17 cellular contexts compared by ENCODE assay signal in genomic region chr12:124458992-124459851, GRCh38.
DNase-seq lines count a peak whose midpoint lies in the region; ATAC-seq and TF ChIP-seq lines count a peak whose summit lies in the region.
"Had no signal": no experiment of that assay in that cellular context is flagged by ENCODE, and none has a peak within 500 bp of the region (broad histone marks: within the 10 kb centered on the region; RNA-seq: fewer than 3 reads in every experiment).

No MANE protein-coding gene starts in this region.

- H3K36me3 ChIP-seq in muscle layer of colon (ENCODE audit: insufficient read depth, low read length) (peaks cover 40% of the 10 kb centered on the region), stomach smooth muscle (ENCODE audit: control insufficient read depth in 2 of 2, insufficient read depth in 2 of 2, low read length in 2 of 2) (peaks cover 18 to 32% of the 10 kb centered on the region in 2 donors)

- no peak overlapping the region for H3K9ac ChIP-seq in muscle layer of colon (ENCODE audit: low read length)
- no peak overlapping the region for H3K9ac ChIP-seq in stomach smooth muscle (ENCODE audit: low read length in 2 of 2)
- H3K9ac ChIP-seq: parathyroid adenoma had no signal

- H3K4me3 ChIP-seq in muscle layer of colon (ENCODE audit: low read depth in 1 of 2, low read length in 2 of 2) (no peak overlapping the region), stomach smooth muscle (ENCODE audit: low read length in 2 of 2) (no peak overlapping the region)
- H3K4me3 ChIP-seq: A549, SJCRH30 had no signal

- CTCF ChIA-PET in activated CD8-positive, alpha-beta T cell treated with anti-CD3 and anti-CD28 coated beads, Interleukin-2, amount 10 ng/mL, durations not matched to agents 7 days and 5 days (lab: Charles Lee) = no interaction called here
- CTCF ChIA-PET in activated CD8-positive, alpha-beta T cell treated with anti-CD3 and anti-CD28 coated beads for 36 hours (lab: Charles Lee) = no interaction called here

- peak overlapping the region; percentile 74 for H3K27ac Mint-ChIP-seq in activated CD8-positive, alpha-beta T cell treated with anti-CD3 and anti-CD28 coated beads, Interleukin-2, amount 10 ng/mL, durations not matched to agents 7 days and 5 days
- H3K27ac Mint-ChIP-seq in activated CD8-positive, alpha-beta T cell treated with anti-CD3 and anti-CD28 coated beads for 36 hours = no peak overlapping the region
- peak overlapping the region; percentile 11 for H3K27ac Mint-ChIP-seq in activated T-helper 2 cell treated with anti-CD3 and anti-CD28 coated beads, Interferon-gamma antibody, Interleukin-2, Interleukin-4, amounts not matched to agents 10 μg/mL and 5 μg/mL and 100 μg/mL, durations not matched to agents 14 hours and 24 hours and 36 hours

- H3K4me1 ChIP-seq in muscle layer of colon (ENCODE audit: insufficient read depth, low read length) = peaks cover 60% of the 10 kb centered on the region
- peaks cover 51% of the 10 kb centered on the region for H3K4me1 ChIP-seq in stomach smooth muscle (ENCODE audit: control insufficient read depth, insufficient read depth, low read length)
- H3K4me1 ChIP-seq: parathyroid adenoma had no signal

- H3K4me1 Mint-ChIP-seq in activated CD8-positive, alpha-beta T cell treated with anti-CD3 and anti-CD28 coated beads, Interleukin-2, amount 10 ng/mL, durations not matched to agents 7 days and 5 days (ENCODE audit: low read depth) = peaks cover 61% of the 10 kb centered on the region
- H3K4me1 Mint-ChIP-seq in activated CD8-positive, alpha-beta T cell treated with anti-CD3 and anti-CD28 coated beads for 36 hours (ENCODE audit: low read depth) = peaks cover 41% of the 10 kb centered on the region
- H3K4me1 Mint-ChIP-seq in activated T-helper 2 cell treated with anti-CD3 and anti-CD28 coated beads, Interferon-gamma antibody, Interleukin-2, Interleukin-4, amounts not matched to agents 10 μg/mL and 5 μg/mL and 100 μg/mL, durations not matched to agents 14 hours and 24 hours and 36 hours (ENCODE audit: low read depth) = peaks cover 40% of the 10 kb centered on the region

- POLR2A ChIA-PET in activated CD8-positive, alpha-beta T cell treated with anti-CD3 and anti-CD28 coated beads, Interleukin-2, amount 10 ng/mL, durations not matched to agents 7 days and 5 days (lab: Charles Lee) = no interaction called here
- POLR2A ChIA-PET in activated CD8-positive, alpha-beta T cell treated with anti-CD3 and anti-CD28 coated beads for 36 hours (lab: Charles Lee) = no interaction called here

- no peaks in the 10 kb centered on the region for H3K9me3 Mint-ChIP-seq in activated CD8-positive, alpha-beta T cell treated with anti-CD3 and anti-CD28 coated beads, Interleukin-2, amount 10 ng/mL, durations not matched to agents 7 days and 5 days (ENCODE audit: insufficient read depth)
- peaks cover 2% of the 10 kb centered on the region for H3K9me3 Mint-ChIP-seq in activated CD8-positive, alpha-beta T cell treated with anti-CD3 and anti-CD28 coated beads for 36 hours
- peaks cover under 1% of the 10 kb centered on the region for H3K9me3 Mint-ChIP-seq in activated T-helper 2 cell treated with anti-CD3 and anti-CD28 coated beads, Interferon-gamma antibody, Interleukin-2, Interleukin-4, amounts not matched to agents 10 μg/mL and 5 μg/mL and 100 μg/mL, durations not matched to agents 14 hours and 24 hours and 36 hours

- intact Hi-C loops in activated CD8-positive, alpha-beta T cell treated with anti-CD3 and anti-CD28 coated beads for 36 hours (cut with micrococcal nuclease) = loop anchor here (10.0 kb wide), 2 partner anchors 86 to 306 kb away; no protein-coding TSS in a partner anchor
- intact Hi-C loops in activated T-helper 2 cell treated with anti-CD3 and anti-CD28 coated beads, Interferon-gamma antibody, Interleukin-2, Interleukin-4, amounts not matched to agents 10 μg/mL and 5 μg/mL and 100 μg/mL, durations not matched to agents 14 hours and 24 hours and 36 hours (cut with micrococcal nuclease) = loop anchor here (5.0 to 10.0 kb wide), 3 partner anchors 33 to 313 kb away; no protein-coding TSS in a partner anchor

- ATAC-seq in activated CD8-positive, alpha-beta T cell treated with anti-CD3 and anti-CD28 coated beads, Interleukin-2, amount 10 ng/mL, durations not matched to agents 7 days and 5 days = no peak
- no peak for ATAC-seq in activated CD8-positive, alpha-beta T cell treated with anti-CD3 and anti-CD28 coated beads for 36 hours
- ATAC-seq in GM18868 (IDR thresholded peaks at IDR 0.05; ENCODE audit: unreplicated experiment) (no peak), omental fat pad (ENCODE audit: low FRiP score) (no peak)
- ATAC-seq: A549 had no signal

- no peak overlapping the region for H3K4me3 Mint-ChIP-seq in activated CD8-positive, alpha-beta T cell treated with anti-CD3 and anti-CD28 coated beads, Interleukin-2, amount 10 ng/mL, durations not matched to agents 7 days and 5 days
- no peak overlapping the region for H3K4me3 Mint-ChIP-seq in activated CD8-positive, alpha-beta T cell treated with anti-CD3 and anti-CD28 coated beads for 36 hours
- H3K4me3 Mint-ChIP-seq in activated T-helper 2 cell treated with anti-CD3 and anti-CD28 coated beads, Interferon-gamma antibody, Interleukin-2, Interleukin-4, amounts not matched to agents 10 μg/mL and 5 μg/mL and 100 μg/mL, durations not matched to agents 14 hours and 24 hours and 36 hours (ENCODE audit: low read depth) = no peak overlapping the region

- no peak for TF ChIP-seq CTCF in activated CD8-positive, alpha-beta T cell treated with anti-CD3 and anti-CD28 coated beads for 36 hours (IDR thresholded peaks at IDR 0.05)
- no peak for TF ChIP-seq CTCF in omental fat pad (IDR thresholded peaks at IDR 0.05)

- H3K36me3 Mint-ChIP-seq in activated CD8-positive, alpha-beta T cell treated with anti-CD3 and anti-CD28 coated beads, Interleukin-2, amount 10 ng/mL, durations not matched to agents 7 days and 5 days (ENCODE audit: low read depth) = peaks cover 39% of the 10 kb centered on the region
- H3K36me3 Mint-ChIP-seq in activated CD8-positive, alpha-beta T cell treated with anti-CD3 and anti-CD28 coated beads for 36 hours (ENCODE audit: low read depth) = peaks cover 42% of the 10 kb centered on the region
- peaks cover 53% of the 10 kb centered on the region for H3K36me3 Mint-ChIP-seq in activated T-helper 2 cell treated with anti-CD3 and anti-CD28 coated beads, Interferon-gamma antibody, Interleukin-2, Interleukin-4, amounts not matched to agents 10 μg/mL and 5 μg/mL and 100 μg/mL, durations not matched to agents 14 hours and 24 hours and 36 hours (ENCODE audit: low read depth)

- H3K27ac ChIP-seq in muscle layer of colon (ENCODE audit: low read depth, low read length) (peak overlapping the region; percentile 85), stomach smooth muscle (ENCODE audit: low read length) (peak overlapping the region; percentile 74)
- H3K27ac ChIP-seq: A549, parathyroid adenoma, SJCRH30 had no signal

- no peak for DNase-seq in activated CD8-positive, alpha-beta T cell treated with anti-CD3 and anti-CD28 coated beads, Interleukin-2, amount 10 ng/mL, durations not matched to agents 7 days and 5 days
- DNase-seq in activated CD8-positive, alpha-beta T cell treated with anti-CD3 and anti-CD28 coated beads for 36 hours = no peak
- DNase-seq in activated T-helper 2 cell treated with anti-CD3 and anti-CD28 coated beads, Interferon-gamma antibody, Interleukin-2, Interleukin-4, amounts not matched to agents 10 μg/mL and 5 μg/mL and 100 μg/mL, durations not matched to agents 14 hours and 24 hours and 36 hours (ENCODE audit: low spot score) = no peak
- DNase-seq in NAMALWA (ENCODE audit: low spot score) (no peak), omental fat pad (ENCODE audit: low spot score) (no peak)
- DNase-seq: caudate nucleus, COR-L47, KBM-7, midbrain, NCI-H1105 treated with DMSO at 0.1 percent for 48 hours, NCI-H226, SJCRH30 had no signal

- H3K9me3 ChIP-seq in muscle layer of colon (ENCODE audit: low read length) (no peaks in the 10 kb centered on the region), stomach smooth muscle (ENCODE audit: control insufficient read depth in 2 of 2, low read length in 2 of 2) (no peaks in the 10 kb centered on the region)
- H3K9me3 ChIP-seq: A549, SJCRH30 had no signal

- H3K27me3 ChIP-seq in muscle layer of colon (ENCODE audit: control insufficient read depth in 1 of 2, insufficient read depth in 2 of 2, low read length in 2 of 2) = no peaks in the 10 kb centered on the region
- H3K27me3 ChIP-seq in stomach smooth muscle (ENCODE audit: control insufficient read depth in 1 of 2, insufficient read depth in 2 of 2, low read length in 2 of 2) = no peaks in the 10 kb centered on the region
- H3K27me3 ChIP-seq: SJCRH30 had no signal

- H3K27me3 Mint-ChIP-seq in activated CD8-positive, alpha-beta T cell treated with anti-CD3 and anti-CD28 coated beads, Interleukin-2, amount 10 ng/mL, durations not matched to agents 7 days and 5 days (ENCODE audit: low read depth) = no peaks in the 10 kb centered on the region
- no peaks in the 10 kb centered on the region for H3K27me3 Mint-ChIP-seq in activated CD8-positive, alpha-beta T cell treated with anti-CD3 and anti-CD28 coated beads for 36 hours
- no peaks in the 10 kb centered on the region for H3K27me3 Mint-ChIP-seq in activated T-helper 2 cell treated with anti-CD3 and anti-CD28 coated beads, Interferon-gamma antibody, Interleukin-2, Interleukin-4, amounts not matched to agents 10 μg/mL and 5 μg/mL and 100 μg/mL, durations not matched to agents 14 hours and 24 hours and 36 hours (ENCODE audit: low read depth)
